Comparison of ENCODE assay signal across 17 cellular contexts in genomic region chrX:16843208-16843909, GRCh38. TPM values are rescaled to one million over a fixed set of nuclear protein-coding genes. Genes with fewer than 3 reads are reported as not detected.
DNase-seq lines count a peak whose midpoint lies in the region; ATAC-seq and TF ChIP-seq lines count a peak whose summit lies in the region.
"Had no signal": no experiment of that assay in that cellular context is flagged by ENCODE, and none has a peak within 500 bp of the region (broad histone marks: within the 10 kb centered on the region; RNA-seq: fewer than 3 reads in every experiment).

No MANE protein-coding gene starts in this region.

- no peak overlapping the region for H3K4ac ChIP-seq in mesenchymal stem cell (ENCODE audit: low read depth in 1 of 2, low read length in 2 of 2)

- H3K9me3 Mint-ChIP-seq in activated CD8-positive, alpha-beta T cell treated with anti-CD3 and anti-CD28 coated beads for 36 hours, result no peaks in the 10 kb centered on the region
- H3K9me3 Mint-ChIP-seq: activated naive CD4-positive, alpha-beta T cell treated with anti-CD3 and anti-CD28 coated beads, Interleukin-2, amount 50 U/mL, for 24 hours had no signal

- no peaks in the 10 kb centered on the region for H3K27me3 Mint-ChIP-seq in activated CD8-positive, alpha-beta T cell treated with anti-CD3 and anti-CD28 coated beads for 36 hours
- H3K27me3 Mint-ChIP-seq: activated naive CD4-positive, alpha-beta T cell treated with anti-CD3 and anti-CD28 coated beads, Interleukin-2, amount 50 U/mL, for 24 hours had no signal

- H3K4me2 ChIP-seq in mesenchymal stem cell (ENCODE audit: low read length, poor library complexity, severe bottlenecking) (no peak overlapping the region), Karpas-422 (ENCODE audit: low read depth, low read length, poor library complexity, severe bottlenecking) (no peak overlapping the region)

- H3K4me3 Mint-ChIP-seq in activated CD8-positive, alpha-beta T cell treated with anti-CD3 and anti-CD28 coated beads for 36 hours, result no peak overlapping the region
- H3K4me3 Mint-ChIP-seq: activated naive CD4-positive, alpha-beta T cell treated with anti-CD3 and anti-CD28 coated beads, Interleukin-2, amount 50 U/mL, for 24 hours had no signal

- no peak overlapping the region for H3K14ac ChIP-seq in mesenchymal stem cell (ENCODE audit: low read length in 2 of 2)

- no peak overlapping the region for H2BK15ac ChIP-seq in mesenchymal stem cell (ENCODE audit: low read depth, poor library complexity, severe bottlenecking)

- peak; percentile 39 for DNase-seq in A673 (ENCODE audit: low spot score)
- DNase-seq in activated CD8-positive, alpha-beta T cell treated with anti-CD3 and anti-CD28 coated beads for 36 hours, result no peak
- DNase-seq in mesenchymal stem cell, result no peak
- DNase-seq in NCI-H2029 treated with DMSO at 0.1 percent for 48 hours (lab: John Stamatoyannopoulos, UW), result no peak
- DNase-seq in Karpas-422, result no peak
- no peak for DNase-seq in stimulated activated naive CD4-positive, alpha-beta T cell treated with Interleukin-2 at 50 U/mL for 16 hours (lab: John Stamatoyannopoulos, UW)
- DNase-seq: cerebellar nuclear complex; KBM-7; NCI-H1436 treated with DMSO at 0.1 percent for 48 hours; NCI-H226; posterior cingulate gyrus; stimulated activated CD4-positive, alpha-beta T cell treated with anti-CD3 and anti-CD28 coated beads, Interleukin-12 subunit alpha, Interleukin-12 subunit beta, amount 100 ng/mL, for 4 hours had no signal

- peaks cover 36% of the 10 kb centered on the region for H3K36me3 Mint-ChIP-seq in activated CD8-positive, alpha-beta T cell treated with anti-CD3 and anti-CD28 coated beads for 36 hours (ENCODE audit: low read depth)

- H4K20me1 ChIP-seq in Karpas-422 (ENCODE audit: insufficient read depth, low read depth, low read length), result peaks cover 6% of the 10 kb centered on the region; the same call in 1 of the 2 replicates

- peak; percentile 37 for ATAC-seq in activated CD8-positive, alpha-beta T cell treated with anti-CD3 and anti-CD28 coated beads for 36 hours
- ATAC-seq in GM19452 (IDR thresholded peaks at IDR 0.05; ENCODE audit: unreplicated experiment), result no peak
- ATAC-seq: gastroesophageal sphincter had no signal

- H2AK5ac ChIP-seq in mesenchymal stem cell (ENCODE audit: low read length, severe bottlenecking), result no peak overlapping the region

- H3K9me3 ChIP-seq in A673 (ENCODE audit: low read depth, low read length, poor library complexity, severe bottlenecking) (no peaks in the 10 kb centered on the region), HEK293 (ENCODE audit: control insufficient read depth, insufficient read depth, low read depth, low read length) (no peaks in the 10 kb centered on the region), mesenchymal stem cell (ENCODE audit: control insufficient read depth, low read length) (no peaks in the 10 kb centered on the region), Karpas-422 (ENCODE audit: low read length) (no peaks in the 10 kb centered on the region)
- H3K9me3 ChIP-seq: gastroesophageal sphincter, SJSA1 had no signal

- H3K23ac ChIP-seq in mesenchymal stem cell (ENCODE audit: low read length in 2 of 2), result no peak overlapping the region

- WGBS in mesenchymal stem cell, result 60% methylated on average over 1 of the region's 3 CpGs

- peak overlapping the region; percentile 62 for H3K27ac ChIP-seq in A673 (ENCODE audit: low read depth, low read length, poor library complexity, severe bottlenecking)
- H3K27ac ChIP-seq in HEK293 (ENCODE audit: extremely low read depth, low read depth, low read length), result no peak overlapping the region
- H3K27ac ChIP-seq in mesenchymal stem cell (ENCODE audit: low read length, poor library complexity, severe bottlenecking), result no peak overlapping the region
- no peak overlapping the region for H3K27ac ChIP-seq in Karpas-422 (ENCODE audit: low read length)
- H3K27ac ChIP-seq: SJSA1 had no signal

- peaks cover 15% of the 10 kb centered on the region for H3K4me1 Mint-ChIP-seq in activated CD8-positive, alpha-beta T cell treated with anti-CD3 and anti-CD28 coated beads for 36 hours (ENCODE audit: low read depth)
- H3K4me1 Mint-ChIP-seq: activated naive CD4-positive, alpha-beta T cell treated with anti-CD3 and anti-CD28 coated beads, Interleukin-2, amount 50 U/mL, for 24 hours had no signal

- intact Hi-C loops in A673 (cut with micrococcal nuclease; ENCODE audit: unreplicated experiment), result no loop called here
- intact Hi-C loops in activated CD8-positive, alpha-beta T cell treated with anti-CD3 and anti-CD28 coated beads for 36 hours (cut with micrococcal nuclease), result no loop called here

- H3K79me1 ChIP-seq in mesenchymal stem cell (replicated peaks; ENCODE audit: low read length, poor library complexity, severe bottlenecking), result peaks cover 3% of the 10 kb centered on the region

- H2AFZ ChIP-seq in mesenchymal stem cell (ENCODE audit: low read depth, low read length) (no peak overlapping the region), Karpas-422 (ENCODE audit: low read length) (no peak overlapping the region)

- no peaks in the 10 kb centered on the region for H3K9me2 ChIP-seq in Karpas-422 (replicated peaks; ENCODE audit: insufficient read depth, low read length)

- H4K8ac ChIP-seq in mesenchymal stem cell (ENCODE audit: low read length), result no peak overlapping the region

- H2BK120ac ChIP-seq in mesenchymal stem cell (ENCODE audit: low read depth, low read length), result no peak overlapping the region

- TF ChIP-seq CTCF in A673 (conservative IDR thresholded peaks at IDR 0.05; ENCODE audit: low read depth, low read length) (no peak), HEK293 (tag by site-specific recombination; IDR thresholded peaks at IDR 0.05) (no peak)
- TF ChIP-seq CTCF in activated CD8-positive, alpha-beta T cell treated with anti-CD3 and anti-CD28 coated beads for 36 hours (IDR thresholded peaks at IDR 0.05), result no peak

- no peaks in the 10 kb centered on the region for H3K79me2 ChIP-seq in Karpas-422 (ENCODE audit: low read length)

- H3K36me3 ChIP-seq in A673 (ENCODE audit: insufficient read depth, low read length, poor library complexity, severe bottlenecking) (peaks cover 43% of the 10 kb centered on the region), HEK293 (ENCODE audit: control insufficient read depth in 2 of 2, insufficient read depth in 1 of 2, low read length in 2 of 2) (peaks cover 67 to 87% of the 10 kb centered on the region in 2 experiments), mesenchymal stem cell (ENCODE audit: control insufficient read depth in 1 of 2, insufficient read depth in 2 of 2, low read depth in 1 of 2, low read length in 2 of 2) (peaks cover 5 to 90% of the 10 kb centered on the region in 2 experiments), Karpas-422 (ENCODE audit: insufficient read depth, low read length) (peaks cover 59% of the 10 kb centered on the region)

- POLR2A ChIA-PET in A673 (lab: Charles Lee; ENCODE audit: low non-redundant PET) (no interaction called here), HEK293 (lab: Yijun Ruan, JAX) (no interaction called here)
- POLR2A ChIA-PET in activated CD8-positive, alpha-beta T cell treated with anti-CD3 and anti-CD28 coated beads for 36 hours (lab: Charles Lee), result no interaction called here

- H3K9ac ChIP-seq in mesenchymal stem cell (ENCODE audit: low read length), result peak overlapping the region; percentile 37
- H3K9ac ChIP-seq in Karpas-422 (ENCODE audit: low read length), result no peak overlapping the region

- BruUV-seq in A673 (replicated peaks; lab: Mats Ljungman, UMichigan), result no TSS peak

- H4K91ac ChIP-seq in mesenchymal stem cell (ENCODE audit: low read length), result no peak overlapping the region

- no peak overlapping the region for H2BK5ac ChIP-seq in mesenchymal stem cell (ENCODE audit: low read depth, low read length, poor library complexity, severe bottlenecking)

- H3K4me3 ChIP-seq in A673 (ENCODE audit: low read depth, low read length, poor library complexity, severe bottlenecking) (no peak overlapping the region), HEK293 (ENCODE audit: low read depth, low read length) (no peak overlapping the region), mesenchymal stem cell (ENCODE audit: insufficient read depth in 1 of 2, low read depth in 1 of 2, low read length in 2 of 2) (no peak overlapping the region), Karpas-422 (ENCODE audit: low read length) (no peak overlapping the region)
- H3K4me3 ChIP-seq: gastroesophageal sphincter, SJSA1 had no signal

- CTCF ChIA-PET in A673 (lab: Charles Lee), result no interaction called here
- CTCF ChIA-PET in HEK293 (lab: Yijun Ruan, JAX), result no interaction called here
- CTCF ChIA-PET in activated CD8-positive, alpha-beta T cell treated with anti-CD3 and anti-CD28 coated beads for 36 hours (lab: Charles Lee), result no interaction called here

- no peak overlapping the region for H3K18ac ChIP-seq in mesenchymal stem cell (ENCODE audit: low read depth in 1 of 2, low read length in 2 of 2)

- H3K27me3 ChIP-seq in A673 (replicated peaks; ENCODE audit: insufficient read depth, low read depth, low read length, poor library complexity), result peaks cover 3% of the 10 kb centered on the region
- no peaks in the 10 kb centered on the region for H3K27me3 ChIP-seq in mesenchymal stem cell (ENCODE audit: control insufficient read depth in 1 of 2, insufficient read depth in 1 of 2, low read length in 2 of 2)
- H3K27me3 ChIP-seq in Karpas-422 (ENCODE audit: low read length), result no peaks in the 10 kb centered on the region
- H3K27me3 ChIP-seq: gastroesophageal sphincter, SJSA1 had no signal

- H2BK12ac ChIP-seq in mesenchymal stem cell (ENCODE audit: low read length in 2 of 2), result no peak overlapping the region

- peak overlapping the region; percentile 66 for H3K27ac Mint-ChIP-seq in activated CD8-positive, alpha-beta T cell treated with anti-CD3 and anti-CD28 coated beads for 36 hours
- H3K27ac Mint-ChIP-seq: activated naive CD4-positive, alpha-beta T cell treated with anti-CD3 and anti-CD28 coated beads, Interleukin-2, amount 50 U/mL, for 24 hours had no signal

- H3K4me1 ChIP-seq in A673 (ENCODE audit: insufficient read depth, low read length, poor library complexity, severe bottlenecking) (peaks cover 20% of the 10 kb centered on the region), HEK293 (ENCODE audit: control insufficient read depth, insufficient read depth, low read length) (peaks cover 5% of the 10 kb centered on the region; the same call in 1 of the 2 replicates), mesenchymal stem cell (ENCODE audit: control insufficient read depth, insufficient read depth, low read depth, low read length) (peaks cover 9% of the 10 kb centered on the region), Karpas-422 (ENCODE audit: low read length) (peaks cover 9% of the 10 kb centered on the region; the same call in 1 of the 2 replicates)

RNA-seq across cellular contexts. Expression of gene RBBP7, which starts 26.8 kb away (rescaled TPM):
- 125 and 145 TPM in 2 replicates for total RNA-seq in A673 (2021)
- 100 to 1,000 TPM; 197 to 201 TPM for total RNA-seq in activated CD8-positive, alpha-beta T cell treated with anti-CD3 and anti-CD28 coated beads for 36 hours
- polyA plus RNA-seq in mesenchymal stem cell (2013, experiment 1 of 2), result 90.4 TPM
- 99.7 TPM for polyA plus RNA-seq in mesenchymal stem cell (2013, experiment 2 of 2)
- total RNA-seq in Karpas-422 (2014; rRNA removed; shearing (Covaris generic); ENCODE audit: low replicate concordance), result 138 and 185 TPM in 2 replicates

RNA-seq across cellular contexts. Expression of gene TXLNG, which starts 57.1 kb away (rescaled TPM):
- total RNA-seq in A673 (2021), result 23.7 and 25.7 TPM in 2 replicates
- 10 to 100 TPM; 17.3 to 18.8 TPM for total RNA-seq in activated CD8-positive, alpha-beta T cell treated with anti-CD3 and anti-CD28 coated beads for 36 hours
- polyA plus RNA-seq in mesenchymal stem cell (2013, experiment 1 of 2), result 7.6 TPM
- polyA plus RNA-seq in mesenchymal stem cell (2013, experiment 2 of 2), result 7.9 TPM
- total RNA-seq in Karpas-422 (2014; rRNA removed; shearing (Covaris generic); ENCODE audit: low replicate concordance), result 28.2 and 42.2 TPM in 2 replicates
